15 cellular contexts compared by ENCODE assay signal in the genomic region with DNA sequence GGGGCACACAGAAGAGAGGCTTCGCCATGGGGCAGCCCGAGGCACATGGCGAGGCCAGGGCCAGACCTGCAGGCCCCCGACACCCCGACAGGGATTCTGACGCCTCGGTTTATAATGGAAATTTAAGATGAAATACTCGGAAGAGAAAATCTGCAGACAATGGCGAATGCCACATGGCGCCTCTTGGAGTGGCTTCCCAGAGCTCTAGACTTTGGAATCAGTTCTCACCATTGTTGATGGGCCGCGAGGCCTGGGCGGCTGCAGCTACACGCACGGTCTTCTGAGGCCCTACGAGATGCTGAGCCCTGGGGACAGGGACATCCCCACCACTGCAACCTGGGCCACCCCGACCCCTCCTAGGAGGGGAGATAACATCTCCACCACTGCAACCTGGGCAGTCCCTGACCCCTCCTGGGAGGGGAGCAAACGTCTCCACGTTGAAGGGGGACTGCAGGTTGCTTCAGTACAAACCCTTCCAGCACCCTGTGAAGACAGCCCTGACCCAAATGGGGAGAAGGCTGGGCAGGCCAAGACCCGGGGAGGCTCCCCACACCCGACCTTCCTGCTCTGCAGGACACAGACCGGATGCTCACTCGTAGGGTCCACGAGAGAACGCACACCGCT. TPM values are rescaled to one million over a fixed set of nuclear protein-coding genes. Genes with fewer than 3 reads are reported as not detected.
DNase-seq lines count a peak whose midpoint lies in the region; ATAC-seq and TF ChIP-seq lines count a peak whose summit lies in the region.
"Had no signal": no experiment of that assay in that cellular context is flagged by ENCODE, and none has a peak within 500 bp of the region (broad histone marks: within the 10 kb centered on the region; RNA-seq: fewer than 3 reads in every experiment).

No MANE protein-coding gene starts in this region.

- intact Hi-C loops in Right ventricle myocardium inferior (cut with DNase I): no loop called here
- intact Hi-C loops in Right ventricle myocardium superior (cut with DNase I): no loop called here

- ATAC-seq in Right ventricle myocardium inferior (no peak), Right ventricle myocardium superior (ENCODE audit: poor library complexity) (no peak), foreskin keratinocyte (no peak)

- no peak for TF ChIP-seq EP300 in tibial nerve (IDR thresholded peaks at IDR 0.05)

- peaks cover 4 to 41% (median 10%) of the 10 kb centered on the region in 4 donors for H3K4me1 ChIP-seq in tibial nerve
- no peaks in the 10 kb centered on the region for H3K4me1 ChIP-seq in foreskin keratinocyte

- WGBS in tibial nerve, 2 donors: 92 to 93% methylated on average over 17 to 26 of the region's 26 CpGs

- peaks cover 0 to 26% (median 0%) of the 10 kb centered on the region in 3 donors for H3K36me3 ChIP-seq in tibial nerve

- no peak for TF ChIP-seq POLR2A in tibial nerve (IDR thresholded peaks at IDR 0.05)

- H3K4me3 ChIP-seq in tibial nerve: no peak overlapping the region

- TF ChIP-seq CTCF in tibial nerve (IDR thresholded peaks at IDR 0.05) (no peak), foreskin keratinocyte (conservative IDR thresholded peaks at IDR 0.05) (no peak)

- H3K27me3 ChIP-seq in layer of hippocampus (ENCODE audit: control insufficient read depth, insufficient read depth, low read length) (no peaks in the 10 kb centered on the region), tibial nerve (no peaks in the 10 kb centered on the region), foreskin keratinocyte (no peaks in the 10 kb centered on the region)

- H3K9me3 ChIP-seq in tibial nerve: no peaks in the 10 kb centered on the region

- peak; percentile 41 for DNase-seq in Right ventricle myocardium inferior (ENCODE audit: missing footprints)
- no peak for DNase-seq in Right ventricle myocardium superior
- DNase-seq in tibial nerve (ENCODE audit: low spot score in 2 of 2): no peak
- no peak for DNase-seq in foreskin keratinocyte
- no peak for DNase-seq in amygdala (lab: John Stamatoyannopoulos, UW)
- DNase-seq in cerebellum (ENCODE audit: low spot score): no peak
- DNase-seq: CD4-positive, CD25-positive, alpha-beta regulatory T cell; DMS53; GF-D8; GOT3; HCEC 1CT; HFFc6 had no signal

- H3K27ac ChIP-seq in angular gyrus (ENCODE audit: low read depth, low read length): peak overlapping the region; percentile 99
- peak overlapping the region; percentile 96 for H3K27ac ChIP-seq in layer of hippocampus (ENCODE audit: low read depth, low read length)
- peak overlapping the region; percentile 56 to 89 (median 65) for H3K27ac ChIP-seq in tibial nerve
- no peak overlapping the region for H3K27ac ChIP-seq in foreskin keratinocyte
- H3K27ac ChIP-seq: 22Rv1 had no signal

RNA-seq across cellular contexts. Expression of a gene that starts 56.9 kb away (rescaled TPM):
- 8.1 TPM for total RNA-seq in Right ventricle myocardium inferior
- total RNA-seq in Right ventricle myocardium superior: 5.6 TPM
- total RNA-seq in tibial nerve: 10 to 100 TPM; 24.5 to 58.5 (median 31.8) TPM
- total RNA-seq in foreskin keratinocyte: 2.5 and 3.5 TPM in 2 replicates
- 3.7 and 4.3 TPM in 2 replicates for polyA plus RNA-seq in foreskin keratinocyte
- 11.4 TPM for total RNA-seq in cerebellum
